1 cellular context compared by ENCODE assay signal in the genomic region with DNA sequence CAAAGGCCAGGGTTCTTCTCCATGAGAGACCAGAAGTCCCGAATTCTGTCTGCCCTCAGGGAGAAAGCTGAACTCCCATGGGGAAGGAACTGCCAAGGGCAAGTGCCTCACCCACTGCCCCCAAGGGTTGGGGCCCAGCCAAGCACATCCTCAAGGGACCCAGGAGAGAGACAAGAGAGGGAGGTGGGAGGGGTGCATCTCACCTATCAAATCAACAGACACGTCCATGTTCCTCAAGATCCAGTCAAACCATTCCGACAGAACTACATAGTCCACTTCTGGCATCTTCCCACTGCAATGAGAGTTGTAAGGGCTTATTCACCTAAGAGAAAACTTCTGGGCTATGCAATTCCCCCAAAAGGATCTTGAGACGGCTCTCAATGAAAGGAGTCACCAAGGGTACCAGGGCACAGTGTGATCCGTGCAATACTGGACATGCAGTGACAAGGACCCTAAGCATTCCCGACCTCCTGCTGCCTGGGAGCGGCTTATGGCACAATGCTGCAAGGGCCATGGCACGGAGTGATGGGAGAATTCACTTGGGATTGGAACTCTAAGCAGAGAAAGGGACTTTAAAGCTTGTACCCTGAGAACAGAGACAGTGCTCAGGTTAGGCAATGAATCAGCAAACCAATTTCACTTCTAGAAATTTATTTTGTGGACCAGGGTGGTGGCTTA.
TF ChIP-seq lines count a peak whose summit lies in the region.

No MANE protein-coding gene starts in this region.

TF ChIP-seq in HepG2, 621 proteins besides CTCF, POLR2A, EP300 and RAD21 (continued from another document and continues in another):
- TF ChIP-seq, protein P1, sequence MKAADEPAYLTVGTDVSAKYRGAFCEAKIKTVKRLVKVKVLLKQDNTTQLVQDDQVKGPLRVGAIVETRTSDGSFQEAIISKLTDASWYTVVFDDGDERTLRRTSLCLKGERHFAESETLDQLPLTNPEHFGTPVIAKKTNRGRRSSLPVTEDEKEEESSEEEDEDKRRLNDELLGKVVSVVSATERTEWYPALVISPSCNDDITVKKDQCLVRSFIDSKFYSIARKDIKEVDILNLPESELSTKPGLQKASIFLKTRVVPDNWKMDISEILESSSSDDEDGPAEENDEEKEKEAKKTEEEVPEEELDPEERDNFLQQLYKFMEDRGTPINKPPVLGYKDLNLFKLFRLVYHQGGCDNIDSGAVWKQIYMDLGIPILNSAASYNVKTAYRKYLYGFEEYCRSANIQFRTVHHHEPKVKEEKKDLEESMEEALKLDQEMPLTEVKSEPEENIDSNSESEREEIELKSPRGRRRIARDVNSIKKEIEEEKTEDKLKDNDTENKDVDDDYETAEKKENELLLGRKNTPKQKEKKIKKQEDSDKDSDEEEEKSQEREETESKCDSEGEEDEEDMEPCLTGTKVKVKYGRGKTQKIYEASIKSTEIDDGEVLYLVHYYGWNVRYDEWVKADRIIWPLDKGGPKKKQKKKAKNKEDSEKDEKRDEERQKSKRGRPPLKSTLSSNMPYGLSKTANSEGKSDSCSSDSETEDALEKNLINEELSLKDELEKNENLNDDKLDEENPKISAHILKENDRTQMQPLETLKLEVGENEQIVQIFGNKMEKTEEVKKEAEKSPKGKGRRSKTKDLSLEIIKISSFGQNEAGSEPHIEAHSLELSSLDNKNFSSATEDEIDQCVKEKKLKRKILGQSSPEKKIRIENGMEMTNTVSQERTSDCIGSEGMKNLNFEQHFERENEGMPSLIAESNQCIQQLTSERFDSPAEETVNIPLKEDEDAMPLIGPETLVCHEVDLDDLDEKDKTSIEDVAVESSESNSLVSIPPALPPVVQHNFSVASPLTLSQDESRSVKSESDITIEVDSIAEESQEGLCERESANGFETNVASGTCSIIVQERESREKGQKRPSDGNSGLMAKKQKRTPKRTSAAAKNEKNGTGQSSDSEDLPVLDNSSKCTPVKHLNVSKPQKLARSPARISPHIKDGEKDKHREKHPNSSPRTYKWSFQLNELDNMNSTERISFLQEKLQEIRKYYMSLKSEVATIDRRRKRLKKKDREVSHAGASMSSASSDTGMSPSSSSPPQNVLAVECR (CRISPR knock-in tag; IDR thresholded peaks at IDR 0.05; ENCODE audit: borderline replicate concordance) = no peak
- TF ChIP-seq, protein P2, sequence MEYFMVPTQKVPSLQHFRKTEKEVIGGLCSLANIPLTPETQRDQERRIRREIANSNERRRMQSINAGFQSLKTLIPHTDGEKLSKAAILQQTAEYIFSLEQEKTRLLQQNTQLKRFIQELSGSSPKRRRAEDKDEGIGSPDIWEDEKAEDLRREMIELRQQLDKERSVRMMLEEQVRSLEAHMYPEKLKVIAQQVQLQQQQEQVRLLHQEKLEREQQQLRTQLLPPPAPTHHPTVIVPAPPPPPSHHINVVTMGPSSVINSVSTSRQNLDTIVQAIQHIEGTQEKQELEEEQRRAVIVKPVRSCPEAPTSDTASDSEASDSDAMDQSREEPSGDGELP (IDR thresholded peaks at IDR 0.05; ENCODE audit: borderline replicate concordance, low read depth) = no peak
- TF ChIP-seq RFX1 (IDR thresholded peaks at IDR 0.05) (no peak), ZNF816 (CRISPR knock-in tag; IDR thresholded peaks at IDR 0.05; ENCODE audit: borderline replicate concordance) (no peak), ZNF207 (IDR thresholded peaks at IDR 0.05; ENCODE audit: borderline replicate concordance) (no peak), ZNF441 (CRISPR knock-in tag; IDR thresholded peaks at IDR 0.05; ENCODE audit: borderline replicate concordance) (no peak), CCDC6 (CRISPR knock-in tag; IDR thresholded peaks at IDR 0.05) (no peak), BRD4 (CRISPR knock-in tag; IDR thresholded peaks at IDR 0.05) (no peak), RFXAP (CRISPR knock-in tag; IDR thresholded peaks at IDR 0.05; ENCODE audit: borderline replicate concordance) (no peak), ZFP36L2 (CRISPR knock-in tag; IDR thresholded peaks at IDR 0.05) (no peak), ZNF879 (CRISPR knock-in tag; IDR thresholded peaks at IDR 0.05) (0 out of 2 replicates have a peak, but pooled peaks have one; percentile 62), PHF8 (CRISPR knock-in tag; IDR thresholded peaks at IDR 0.05) (no peak), ZMYM4 (CRISPR knock-in tag; IDR thresholded peaks at IDR 0.05) (no peak), ARNT2 (CRISPR knock-in tag; IDR thresholded peaks at IDR 0.05; ENCODE audit: low read depth) (no peak), ZNF709 (CRISPR knock-in tag; IDR thresholded peaks at IDR 0.05) (no peak), ZNF678 (CRISPR knock-in tag; IDR thresholded peaks at IDR 0.05) (no peak), ZNF704 (CRISPR knock-in tag; IDR thresholded peaks at IDR 0.05; ENCODE audit: borderline replicate concordance) (0 out of 2 replicates have a peak, but pooled peaks have one; percentile 50), ZNF235 (CRISPR knock-in tag; IDR thresholded peaks at IDR 0.05; ENCODE audit: borderline replicate concordance) (peak; percentile 73; the same call in 1 of the 2 replicates), HES4 (CRISPR knock-in tag; IDR thresholded peaks at IDR 0.05; ENCODE audit: borderline replicate concordance) (no peak), FOXM1 (CRISPR knock-in tag; IDR thresholded peaks at IDR 0.05) (no peak), ATAD3A (CRISPR knock-in tag; IDR thresholded peaks at IDR 0.05) (no peak), REXO4 (CRISPR knock-in tag; IDR thresholded peaks at IDR 0.05; ENCODE audit: borderline replicate concordance) (no peak), ADNP (CRISPR knock-in tag; IDR thresholded peaks at IDR 0.05) (no peak), ZNF782 (CRISPR knock-in tag; IDR thresholded peaks at IDR 0.05; ENCODE audit: borderline replicate concordance) (0 out of 2 replicates have a peak, but pooled peaks have one; percentile 46), ZFP1 (CRISPR knock-in tag; IDR thresholded peaks at IDR 0.05) (no peak), FOXA3 (CRISPR knock-in tag; IDR thresholded peaks at IDR 0.05) (no peak), ZNF3 (CRISPR knock-in tag; IDR thresholded peaks at IDR 0.05) (no peak), ZNF768 (CRISPR knock-in tag; IDR thresholded peaks at IDR 0.05) (peak; percentile 48), BCLAF1 (IDR thresholded peaks at IDR 0.05) (no peak), KDM2A (CRISPR knock-in tag; IDR thresholded peaks at IDR 0.05; ENCODE audit: borderline replicate concordance, low read depth) (no peak), ZNF337 (CRISPR knock-in tag; IDR thresholded peaks at IDR 0.05; ENCODE audit: borderline replicate concordance, low read depth) (no peak), SRY (CRISPR knock-in tag; IDR thresholded peaks at IDR 0.05) (no peak)
- TF ChIP-seq, protein P3, sequence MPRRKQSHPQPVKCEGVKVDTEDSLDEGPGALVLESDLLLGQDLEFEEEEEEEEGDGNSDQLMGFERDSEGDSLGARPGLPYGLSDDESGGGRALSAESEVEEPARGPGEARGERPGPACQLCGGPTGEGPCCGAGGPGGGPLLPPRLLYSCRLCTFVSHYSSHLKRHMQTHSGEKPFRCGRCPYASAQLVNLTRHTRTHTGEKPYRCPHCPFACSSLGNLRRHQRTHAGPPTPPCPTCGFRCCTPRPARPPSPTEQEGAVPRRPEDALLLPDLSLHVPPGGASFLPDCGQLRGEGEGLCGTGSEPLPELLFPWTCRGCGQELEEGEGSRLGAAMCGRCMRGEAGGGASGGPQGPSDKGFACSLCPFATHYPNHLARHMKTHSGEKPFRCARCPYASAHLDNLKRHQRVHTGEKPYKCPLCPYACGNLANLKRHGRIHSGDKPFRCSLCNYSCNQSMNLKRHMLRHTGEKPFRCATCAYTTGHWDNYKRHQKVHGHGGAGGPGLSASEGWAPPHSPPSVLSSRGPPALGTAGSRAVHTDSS (CRISPR knock-in tag; conservative IDR thresholded peaks at IDR 0.05) = no peak
- TF ChIP-seq, protein P4, sequence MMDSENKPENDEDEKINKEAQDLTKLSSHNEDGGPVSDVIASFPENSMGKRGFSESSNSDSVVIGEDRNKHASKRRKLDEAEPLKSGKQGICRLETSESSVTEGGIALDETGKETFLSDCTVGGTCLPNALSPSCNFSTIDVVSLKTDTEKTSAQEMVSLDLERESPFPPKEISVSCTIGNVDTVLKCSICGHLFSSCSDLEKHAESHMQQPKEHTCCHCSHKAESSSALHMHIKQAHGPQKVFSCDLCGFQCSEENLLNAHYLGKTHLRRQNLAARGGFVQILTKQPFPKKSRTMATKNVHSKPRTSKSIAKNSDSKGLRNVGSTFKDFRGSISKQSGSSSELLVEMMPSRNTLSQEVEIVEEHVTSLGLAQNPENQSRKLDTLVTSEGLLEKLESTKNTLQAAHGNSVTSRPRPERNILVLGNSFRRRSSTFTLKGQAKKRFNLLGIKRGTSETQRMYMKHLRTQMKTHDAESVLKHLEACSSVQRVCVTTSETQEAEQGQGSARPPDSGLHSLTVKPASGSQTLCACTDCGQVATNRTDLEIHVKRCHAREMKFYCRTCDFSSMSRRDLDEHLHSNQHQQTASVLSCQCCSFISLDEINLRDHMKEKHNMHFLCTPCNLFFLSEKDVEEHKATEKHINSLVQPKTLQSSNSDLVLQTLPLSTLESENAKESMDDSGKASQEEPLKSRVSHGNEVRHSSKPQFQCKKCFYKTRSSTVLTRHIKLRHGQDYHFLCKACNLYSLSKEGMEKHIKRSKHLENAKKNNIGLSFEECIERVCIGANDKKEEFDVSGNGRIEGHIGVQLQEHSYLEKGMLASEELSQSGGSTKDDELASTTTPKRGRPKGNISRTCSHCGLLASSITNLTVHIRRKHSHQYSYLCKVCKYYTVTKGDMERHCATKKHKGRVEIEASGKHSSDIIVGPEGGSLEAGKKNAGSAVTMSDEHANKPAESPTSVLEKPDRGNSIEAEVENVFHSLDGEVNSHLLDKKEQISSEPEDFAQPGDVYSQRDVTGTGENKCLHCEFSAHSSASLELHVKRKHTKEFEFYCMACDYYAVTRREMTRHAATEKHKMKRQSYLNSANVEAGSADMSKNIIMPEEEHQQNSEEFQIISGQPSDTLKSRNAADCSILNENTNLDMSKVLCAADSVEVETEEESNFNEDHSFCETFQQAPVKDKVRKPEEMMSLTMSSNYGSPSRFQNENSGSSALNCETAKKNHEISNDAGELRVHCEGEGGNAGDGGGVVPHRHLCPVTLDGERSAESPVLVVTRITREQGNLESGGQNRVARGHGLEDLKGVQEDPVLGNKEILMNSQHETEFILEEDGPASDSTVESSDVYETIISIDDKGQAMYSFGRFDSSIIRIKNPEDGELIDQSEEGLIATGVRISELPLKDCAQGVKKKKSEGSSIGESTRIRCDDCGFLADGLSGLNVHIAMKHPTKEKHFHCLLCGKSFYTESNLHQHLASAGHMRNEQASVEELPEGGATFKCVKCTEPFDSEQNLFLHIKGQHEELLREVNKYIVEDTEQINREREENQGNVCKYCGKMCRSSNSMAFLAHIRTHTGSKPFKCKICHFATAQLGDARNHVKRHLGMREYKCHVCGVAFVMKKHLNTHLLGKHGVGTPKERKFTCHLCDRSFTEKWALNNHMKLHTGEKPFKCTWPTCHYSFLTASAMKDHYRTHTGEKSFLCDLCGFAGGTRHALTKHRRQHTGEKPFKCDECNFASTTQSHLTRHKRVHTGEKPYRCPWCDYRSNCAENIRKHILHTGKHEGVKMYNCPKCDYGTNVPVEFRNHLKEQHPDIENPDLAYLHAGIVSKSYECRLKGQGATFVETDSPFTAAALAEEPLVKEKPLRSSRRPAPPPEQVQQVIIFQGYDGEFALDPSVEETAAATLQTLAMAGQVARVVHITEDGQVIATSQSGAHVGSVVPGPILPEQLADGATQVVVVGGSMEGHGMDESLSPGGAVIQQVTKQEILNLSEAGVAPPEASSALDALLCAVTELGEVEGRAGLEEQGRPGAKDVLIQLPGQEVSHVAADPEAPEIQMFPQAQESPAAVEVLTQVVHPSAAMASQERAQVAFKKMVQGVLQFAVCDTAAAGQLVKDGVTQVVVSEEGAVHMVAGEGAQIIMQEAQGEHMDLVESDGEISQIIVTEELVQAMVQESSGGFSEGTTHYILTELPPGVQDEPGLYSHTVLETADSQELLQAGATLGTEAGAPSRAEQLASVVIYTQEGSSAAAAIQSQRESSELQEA (CRISPR knock-in tag; IDR thresholded peaks at IDR 0.05; ENCODE audit: not compliant biosample characterization) = peak; percentile 38
- TF ChIP-seq, protein P5, sequence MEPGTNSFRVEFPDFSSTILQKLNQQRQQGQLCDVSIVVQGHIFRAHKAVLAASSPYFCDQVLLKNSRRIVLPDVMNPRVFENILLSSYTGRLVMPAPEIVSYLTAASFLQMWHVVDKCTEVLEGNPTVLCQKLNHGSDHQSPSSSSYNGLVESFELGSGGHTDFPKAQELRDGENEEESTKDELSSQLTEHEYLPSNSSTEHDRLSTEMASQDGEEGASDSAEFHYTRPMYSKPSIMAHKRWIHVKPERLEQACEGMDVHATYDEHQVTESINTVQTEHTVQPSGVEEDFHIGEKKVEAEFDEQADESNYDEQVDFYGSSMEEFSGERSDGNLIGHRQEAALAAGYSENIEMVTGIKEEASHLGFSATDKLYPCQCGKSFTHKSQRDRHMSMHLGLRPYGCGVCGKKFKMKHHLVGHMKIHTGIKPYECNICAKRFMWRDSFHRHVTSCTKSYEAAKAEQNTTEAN (CRISPR knock-in tag; conservative IDR thresholded peaks at IDR 0.05) = no peak
- TF ChIP-seq, protein P6, sequence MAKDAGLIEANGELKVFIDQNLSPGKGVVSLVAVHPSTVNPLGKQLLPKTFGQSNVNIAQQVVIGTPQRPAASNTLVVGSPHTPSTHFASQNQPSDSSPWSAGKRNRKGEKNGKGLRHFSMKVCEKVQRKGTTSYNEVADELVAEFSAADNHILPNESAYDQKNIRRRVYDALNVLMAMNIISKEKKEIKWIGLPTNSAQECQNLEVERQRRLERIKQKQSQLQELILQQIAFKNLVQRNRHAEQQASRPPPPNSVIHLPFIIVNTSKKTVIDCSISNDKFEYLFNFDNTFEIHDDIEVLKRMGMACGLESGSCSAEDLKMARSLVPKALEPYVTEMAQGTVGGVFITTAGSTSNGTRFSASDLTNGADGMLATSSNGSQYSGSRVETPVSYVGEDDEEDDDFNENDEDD (CRISPR knock-in tag; IDR thresholded peaks at IDR 0.05; ENCODE audit: borderline replicate concordance) = no peak
